In the genomic region with DNA sequence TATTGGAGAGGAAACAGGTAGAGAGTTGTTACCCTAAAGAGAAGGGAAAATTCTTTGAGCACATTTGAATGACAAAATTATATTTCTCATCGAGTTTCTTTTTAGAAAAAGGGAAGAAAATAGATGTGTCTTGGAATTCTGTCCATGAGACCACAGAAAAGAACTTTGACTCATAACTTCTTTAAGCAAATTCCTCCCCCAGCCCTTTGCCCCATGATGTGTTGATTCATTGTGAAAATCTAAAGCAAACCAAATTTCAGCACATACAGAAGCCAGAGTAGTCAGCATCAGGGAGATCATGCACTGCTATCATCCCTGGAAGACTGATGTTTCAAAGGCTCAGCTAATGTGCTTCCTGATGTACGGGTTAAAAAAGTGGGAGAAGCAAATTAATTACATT, we compare ENCODE assay signal across 18 cellular contexts.
DNase-seq lines count a peak whose midpoint lies in the region; ATAC-seq and TF ChIP-seq lines count a peak whose summit lies in the region.
"Had no signal": no experiment of that assay in that cellular context is flagged by ENCODE, and none has a peak within 500 bp of the region (broad histone marks: within the 10 kb centered on the region; RNA-seq: fewer than 3 reads in every experiment).

No MANE protein-coding gene starts in this region.

- no peak for ATAC-seq in effector memory CD8-positive, alpha-beta T cell (replicated peaks)
- ATAC-seq: activated CD8-positive, alpha-beta T cell treated with anti-CD3 and anti-CD28 coated beads for 36 hours; activated T-cell treated with anti-CD3 and anti-CD28 coated beads, Interleukin-2, amount 50 U/mL, for 72 hours; CD8-positive, alpha-beta T cell; stimulated activated naive CD8-positive, alpha-beta T cell treated with anti-CD3 and anti-CD28 coated beads, Interleukin-15, Interleukin-2, amounts not matched to agents 100 U/mL and 50 U/mL, for 24 hours had no signal

- no peak overlapping the region for H3K4me3 Mint-ChIP-seq in effector memory CD8-positive, alpha-beta T cell
- H3K4me3 Mint-ChIP-seq: activated CD8-positive, alpha-beta T cell treated with anti-CD3 and anti-CD28 coated beads for 36 hours; activated naive CD8-positive, alpha-beta T cell treated with anti-CD3 and anti-CD28 coated beads for 36 hours; activated T-cell treated with anti-CD3 and anti-CD28 coated beads, Interleukin-2, amount 50 U/mL, for 72 hours; CD8-positive, alpha-beta T cell had no signal

- H3K36me3 ChIP-seq in ACC112 (ENCODE audit: insufficient read depth, low read length) (no peaks in the 10 kb centered on the region), kidney epithelial cell (ENCODE audit: control insufficient read depth, insufficient read depth, low read length) (no peaks in the 10 kb centered on the region)
- H3K36me3 ChIP-seq: prostate gland had no signal

- no peaks in the 10 kb centered on the region for H3K79me2 ChIP-seq in ACC112 (ENCODE audit: control insufficient read depth, insufficient read depth, low read length, unreplicated experiment)

- H3K9me3 Mint-ChIP-seq in effector memory CD8-positive, alpha-beta T cell: peaks cover 10% of the 10 kb centered on the region in 2 donors
- H3K9me3 Mint-ChIP-seq: activated naive CD8-positive, alpha-beta T cell treated with anti-CD3 and anti-CD28 coated beads for 36 hours had no signal

- H3K4me3 ChIP-seq in ACC112 (ENCODE audit: low read depth, low read length) (peak overlapping the region; percentile 24; the same call in 1 of the 2 replicates), kidney epithelial cell (ENCODE audit: low read depth, low read length) (no peak overlapping the region)
- H3K4me3 ChIP-seq: prostate gland had no signal

- H3K27me3 Mint-ChIP-seq in effector memory CD8-positive, alpha-beta T cell: no peaks in the 10 kb centered on the region
- H3K27me3 Mint-ChIP-seq: activated CD8-positive, alpha-beta T cell treated with anti-CD3 and anti-CD28 coated beads for 36 hours had no signal

- H3K4me1 Mint-ChIP-seq in effector memory CD8-positive, alpha-beta T cell (ENCODE audit: low read depth in 2 of 2): no peaks in the 10 kb centered on the region
- H3K4me1 Mint-ChIP-seq: activated naive CD8-positive, alpha-beta T cell treated with anti-CD3 and anti-CD28 coated beads for 36 hours had no signal

- H3K27me3 ChIP-seq in ACC112 (ENCODE audit: insufficient read depth, low read length) (peaks cover 3% of the 10 kb centered on the region; the same call in 1 of the 2 replicates), kidney epithelial cell (ENCODE audit: control insufficient read depth, insufficient read depth, low read length) (no peaks in the 10 kb centered on the region)

- TF ChIP-seq CTCF in kidney epithelial cell (IDR thresholded peaks at IDR 0.05; ENCODE audit: insufficient read depth, low read length, poor library complexity, severe bottlenecking): no peak

- no peaks in the 10 kb centered on the region for H3K36me3 Mint-ChIP-seq in effector memory CD8-positive, alpha-beta T cell (ENCODE audit: insufficient read depth)
- H3K36me3 Mint-ChIP-seq: activated naive CD8-positive, alpha-beta T cell treated with anti-CD3 and anti-CD28 coated beads for 36 hours; CD8-positive, alpha-beta T cell had no signal

- peak overlapping the region; percentile 37 for H3K27ac ChIP-seq in ACC112 (ENCODE audit: low read depth, low read length)
- H3K27ac ChIP-seq: prostate gland had no signal

- peak overlapping the region; percentile 48 for H2AFZ ChIP-seq in ACC112 (ENCODE audit: low read length, unreplicated experiment)

- intact Hi-C loops in head of caudate nucleus (cut with DNase I): no loop called here

- H3K27ac Mint-ChIP-seq in effector memory CD8-positive, alpha-beta T cell: no peak overlapping the region
- H3K27ac Mint-ChIP-seq: activated CD8-positive, alpha-beta T cell treated with anti-CD3 and anti-CD28 coated beads for 36 hours; activated naive CD8-positive, alpha-beta T cell treated with anti-CD3 and anti-CD28 coated beads for 36 hours; activated T-cell treated with anti-CD3 and anti-CD28 coated beads, Interleukin-2, amount 50 U/mL, for 72 hours; CD8-positive, alpha-beta T cell had no signal

- peaks cover 35% of the 10 kb centered on the region for H3K4me1 ChIP-seq in ACC112 (ENCODE audit: control insufficient read depth, insufficient read depth, low read length, unreplicated experiment)
- H3K4me1 ChIP-seq: prostate gland had no signal

- DNase-seq in LHCN-M2 (ENCODE audit: low read depth) (peak; percentile 64), cerebellar cortex (ENCODE audit: low spot score) (peak; percentile 0), kidney epithelial cell (ENCODE audit: low read depth) (peak; percentile 23), NCI-H82 (lab: John Stamatoyannopoulos, UW) (no peak), head of caudate nucleus (no peak)
- no peak for DNase-seq in stimulated activated CD4-positive, alpha-beta T cell treated with anti-CD3 and anti-CD28 coated beads, Interleukin-2, amount 100 ng/mL, for 48 hours
- no peak for DNase-seq in effector memory CD8-positive, alpha-beta T cell
- DNase-seq: activated CD8-positive, alpha-beta T cell treated with anti-CD3 and anti-CD28 coated beads for 36 hours; activated naive CD8-positive, alpha-beta T cell treated with anti-CD3 and anti-CD28 coated beads for 36 hours; activated T-cell treated with anti-CD3 and anti-CD28 coated beads, Interleukin-2, amount 50 U/mL, for 72 hours; CD8-positive, alpha-beta T cell; DMS79 treated with DMSO at 0.1 percent for 48 hours; MV-4-11; NCI-H2081 treated with DMSO at 0.1 percent for 48 hours; NCI-H748 treated with DMSO at 0.1 percent for 48 hours; stimulated activated naive CD8-positive, alpha-beta T cell treated with anti-CD3 and anti-CD28 coated beads, Interleukin-15, Interleukin-2, amounts not matched to agents 100 U/mL and 50 U/mL, for 24 hours had no signal

Comparison
In these comparisons a context has a peak if more than half of its experiments do, and no peak if none do; other contexts are left out.
1. DNase-seq: peak in LHCN-M2 (single experiment), cerebellar cortex (single experiment) and kidney epithelial cell (single experiment); none in stimulated activated CD4-positive, alpha-beta T cell treated with anti-CD3 and anti-CD28 coated beads, Interleukin-2, amount 100 ng/mL, for 48 hours (0 of 2), NCI-H82 (single experiment), effector memory CD8-positive, alpha-beta T cell (0 of 3) and head of caudate nucleus (0 of 42).